Comparison of ENCODE assay signal across 35 cellular contexts in the genomic region with DNA sequence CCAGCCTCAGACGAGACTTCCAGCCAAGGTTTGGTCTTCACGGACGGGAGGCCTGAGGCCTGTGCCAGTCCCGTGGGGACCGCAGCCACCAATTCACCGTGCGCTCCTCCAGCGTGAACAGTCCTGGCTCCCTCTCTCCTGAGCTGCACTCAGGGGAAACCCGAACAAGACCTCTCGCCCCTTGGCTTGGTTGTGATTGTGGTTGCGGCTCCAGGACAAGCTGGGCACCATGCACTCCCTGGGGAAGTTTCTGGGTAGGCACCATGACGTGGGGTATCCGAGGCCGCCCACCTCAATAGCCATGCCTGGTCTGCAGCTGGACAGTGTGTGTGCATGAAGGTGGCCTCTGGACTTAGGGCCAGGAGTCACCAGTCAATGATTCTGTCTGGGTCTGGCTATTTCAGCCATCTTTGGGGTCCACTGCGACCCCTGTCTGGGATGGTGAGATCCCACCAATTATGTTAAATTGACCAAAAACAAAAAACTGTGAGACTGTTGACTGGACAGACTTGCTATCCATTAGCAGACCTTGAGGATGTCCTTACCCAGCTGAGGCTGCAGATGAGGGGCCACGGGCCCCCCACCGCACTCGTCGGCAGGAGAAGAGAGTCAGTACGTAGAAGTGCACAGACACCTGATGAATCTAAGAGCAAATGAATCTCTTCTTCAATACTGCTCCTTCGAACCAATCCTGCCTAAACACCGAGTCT. TPM values are rescaled to one million over a fixed set of nuclear protein-coding genes. Genes with fewer than 3 reads are reported as not detected.
"Had no signal": no experiment of that assay in that cellular context is flagged by ENCODE, and none has a peak within 500 bp of the region (broad histone marks: within the 10 kb centered on the region; RNA-seq: fewer than 3 reads in every experiment).

No MANE protein-coding gene starts in this region.

- H3K9me3 ChIP-seq: adrenal gland, body of pancreas, colonic mucosa, esophagus squamous epithelium, heart left ventricle had no signal

- H3K4me3 Mint-ChIP-seq: activated B cell treated with CpG ODN at 0.5 μM for 24 hours; activated CD8-positive, alpha-beta T cell treated with anti-CD3 and anti-CD28 coated beads for 36 hours; activated naive CD4-positive, alpha-beta T cell treated with anti-CD3 and anti-CD28 coated beads, Interleukin-2, amount 50 U/mL, for 24 hours; activated naive CD8-positive, alpha-beta T cell treated with anti-CD3 and anti-CD28 coated beads for 36 hours; activated naive CD8-positive, alpha-beta T cell treated with anti-CD3 and anti-CD28 coated beads, Interleukin-2, amount 50 U/mL, for 24 hours; activated T-cell treated with anti-CD3 and anti-CD28 coated beads, Interleukin-2, amount 50 U/mL, for 4 hours; activated T-helper 17 cell treated with anti-CD3 and anti-CD28 coated beads, Interleukin-2, amount 50 U/mL, for 72 hours; T-helper 17 cell; T-helper 2 cell treated with Interferon-gamma antibody and Interleukin-4, amounts not matched to agents 5 μg/mL and 100 μg/mL, for 36 hours had no signal

- ATAC-seq: activated CD4-positive, CD25-positive, alpha-beta regulatory T cell treated with anti-CD3 and anti-CD28 coated beads, Interleukin-2, amount 50 U/mL, for 24 hours; activated CD8-positive, alpha-beta T cell treated with anti-CD3 and anti-CD28 coated beads for 36 hours; activated naive CD8-positive, alpha-beta T cell treated with anti-CD3 and anti-CD28 coated beads, Interleukin-2, amount 50 U/mL, for 24 hours; activated T-cell treated with anti-CD3 and anti-CD28 coated beads, Interleukin-2, amount 50 U/mL, for 4 hours; activated T-helper 17 cell treated with anti-CD3 and anti-CD28 coated beads, Interleukin-2, amount 50 U/mL, for 72 hours; body of pancreas; heart left ventricle; T-helper 17 cell had no signal

- H3K4me3 ChIP-seq: adrenal gland, body of pancreas, colonic mucosa, esophagus squamous epithelium, heart left ventricle had no signal

- H3K4me1 Mint-ChIP-seq: activated B cell treated with CpG ODN at 0.5 μM for 24 hours; activated naive CD4-positive, alpha-beta T cell treated with anti-CD3 and anti-CD28 coated beads, Interleukin-2, amount 50 U/mL, for 24 hours; activated naive CD8-positive, alpha-beta T cell treated with anti-CD3 and anti-CD28 coated beads for 36 hours; activated naive CD8-positive, alpha-beta T cell treated with anti-CD3 and anti-CD28 coated beads, Interleukin-2, amount 50 U/mL, for 24 hours; activated T-helper 17 cell treated with anti-CD3 and anti-CD28 coated beads, Interleukin-2, amount 50 U/mL, for 72 hours had no signal

- H3K27ac ChIP-seq: adrenal gland, body of pancreas, colonic mucosa, epithelial cell of prostate, esophagus squamous epithelium, heart left ventricle, WERI-Rb-1 had no signal

- H3K4me1 ChIP-seq: adrenal gland, body of pancreas, colonic mucosa, esophagus squamous epithelium had no signal

- DNase-seq: activated B cell treated with CpG ODN at 0.5 μM for 24 hours; activated CD4-positive, alpha-beta T cell treated with anti-CD3 and anti-CD28 coated beads for 48 hours; activated CD4-positive, alpha-beta T cell treated with anti-CD3 and anti-CD28 coated beads, Interleukin-2, amount 50 U/mL, for 1 hour; activated CD4-positive, alpha-beta T cell treated with anti-CD3 and anti-CD28 coated beads, Interleukin-2, amount 50 U/mL, for 48 hours; activated CD8-positive, alpha-beta memory T cell treated with anti-CD3 and anti-CD28 coated beads for 24 hours; activated CD8-positive, alpha-beta T cell treated with anti-CD3 and anti-CD28 coated beads for 36 hours; activated effector memory CD4-positive, alpha-beta T cell treated with Interleukin-2 at 50 U/mL for 16 hours; activated gamma-delta T cell treated with Interleukin-2 at 50 U/mL for 16 hours; activated naive CD4-positive, alpha-beta T cell treated with Interleukin-2 at 50 U/mL for 16 hours; activated naive CD8-positive, alpha-beta T cell treated with anti-CD3 and anti-CD28 coated beads for 36 hours; activated naive CD8-positive, alpha-beta T cell treated with anti-CD3 and anti-CD28 coated beads, Interleukin-2, amount 50 U/mL, for 24 hours; activated T-cell treated with anti-CD3 and anti-CD28 coated beads, Interleukin-2, amount 50 U/mL, for 4 hours; adrenal gland; amygdala; body of pancreas; caudate nucleus; colonic mucosa; effector CD8-positive, alpha-beta T cell; esophagus squamous epithelium; T-helper 1 cell; T-helper 17 cell; T1000; WERI-Rb-1 had no signal

- H3K9me3 Mint-ChIP-seq: activated B cell treated with CpG ODN at 0.5 μM for 24 hours; activated CD8-positive, alpha-beta T cell treated with anti-CD3 and anti-CD28 coated beads for 36 hours; activated naive CD4-positive, alpha-beta T cell treated with anti-CD3 and anti-CD28 coated beads, Interleukin-2, amount 50 U/mL, for 24 hours; activated naive CD8-positive, alpha-beta T cell treated with anti-CD3 and anti-CD28 coated beads for 36 hours; activated naive CD8-positive, alpha-beta T cell treated with anti-CD3 and anti-CD28 coated beads, Interleukin-2, amount 50 U/mL, for 24 hours; activated T-cell treated with anti-CD3 and anti-CD28 coated beads, Interleukin-2, amount 50 U/mL, for 4 hours; activated T-helper 17 cell treated with anti-CD3 and anti-CD28 coated beads, Interleukin-2, amount 50 U/mL, for 72 hours; T-helper 2 cell treated with Interferon-gamma antibody and Interleukin-4, amounts not matched to agents 5 μg/mL and 100 μg/mL, for 36 hours had no signal

- FAIRE-seq: endometrium, endothelial cell of umbilical vein, frontal cortex had no signal

- H3K27me3 ChIP-seq: adrenal gland, body of pancreas, colonic mucosa had no signal

- H3K27ac Mint-ChIP-seq: activated B cell treated with CpG ODN at 0.5 μM for 24 hours; activated CD8-positive, alpha-beta T cell treated with anti-CD3 and anti-CD28 coated beads for 36 hours; activated naive CD4-positive, alpha-beta T cell treated with anti-CD3 and anti-CD28 coated beads, Interleukin-2, amount 50 U/mL, for 24 hours; activated naive CD8-positive, alpha-beta T cell treated with anti-CD3 and anti-CD28 coated beads for 36 hours; activated naive CD8-positive, alpha-beta T cell treated with anti-CD3 and anti-CD28 coated beads, Interleukin-2, amount 50 U/mL, for 24 hours; activated T-helper 17 cell treated with anti-CD3 and anti-CD28 coated beads, Interleukin-2, amount 50 U/mL, for 72 hours; T-helper 17 cell; T-helper 2 cell treated with Interferon-gamma antibody and Interleukin-4, amounts not matched to agents 5 μg/mL and 100 μg/mL, for 36 hours had no signal

- H3K36me3 Mint-ChIP-seq: activated naive CD4-positive, alpha-beta T cell treated with anti-CD3 and anti-CD28 coated beads, Interleukin-2, amount 50 U/mL, for 24 hours; activated naive CD8-positive, alpha-beta T cell treated with anti-CD3 and anti-CD28 coated beads for 36 hours had no signal

- H3K36me3 ChIP-seq: adrenal gland, colonic mucosa, esophagus squamous epithelium, heart left ventricle, WERI-Rb-1 had no signal

RNA-seq across cellular contexts. Expression of a gene that starts 33.5 kb away (rescaled TPM):
- total RNA-seq: activated B cell treated with CpG ODN at 0.5 μM for 24 hours; activated CD8-positive, alpha-beta T cell treated with anti-CD3 and anti-CD28 coated beads for 36 hours; activated naive CD8-positive, alpha-beta T cell treated with anti-CD3 and anti-CD28 coated beads for 36 hours; activated T-cell treated with anti-CD3 and anti-CD28 coated beads, Interleukin-2, amount 50 U/mL, for 4 hours; activated T-helper 17 cell treated with anti-CD3 and anti-CD28 coated beads, Interleukin-2, amount 50 U/mL, for 72 hours; aorta; body of pancreas; colonic mucosa; endothelial cell of umbilical vein; fibroblast of lung; fibroblast of villous mesenchyme; frontal cortex; T-helper 17 cell had no signal
- polyA plus RNA-seq: aorta, endothelial cell of umbilical vein, fibroblast of lung had no signal
